14 cellular contexts compared by ENCODE assay signal in genomic region chr12:47318963-47319362, GRCh38.
DNase-seq lines count a peak whose midpoint lies in the region; ATAC-seq and TF ChIP-seq lines count a peak whose summit lies in the region.
"Had no signal": no experiment of that assay in that cellular context is flagged by ENCODE, and none has a peak within 500 bp of the region (broad histone marks: within the 10 kb centered on the region; RNA-seq: fewer than 3 reads in every experiment).

No MANE protein-coding gene starts in this region.

- no peak for TF ChIP-seq POLR2A in spleen (IDR thresholded peaks at IDR 0.05)

- H3K4me1 ChIP-seq in BLaER1 (peaks cover 19% of the 10 kb centered on the region), OCI-LY3 (ENCODE audit: low read length) (peaks cover 47% of the 10 kb centered on the region), spleen (peaks cover 11 to 55% (median 49%) of the 10 kb centered on the region in 6 donors), trophoblast cell (ENCODE audit: control insufficient read depth in 1 of 2, insufficient read depth in 2 of 2, low read length in 2 of 2) (no peaks in the 10 kb centered on the region)

- no peak overlapping the region for H2BK5ac ChIP-seq in trophoblast cell (ENCODE audit: low read depth, low read length, poor library complexity)

- H3K23ac ChIP-seq in trophoblast cell (ENCODE audit: low read length), result no peak overlapping the region

- H3K18ac ChIP-seq in trophoblast cell (ENCODE audit: low read length), result no peak overlapping the region

- H4K8ac ChIP-seq in trophoblast cell (ENCODE audit: low read depth, low read length), result no peak overlapping the region

- H3K9ac ChIP-seq in BLaER1, result no peak overlapping the region
- H3K9ac ChIP-seq in OCI-LY3 (ENCODE audit: low read length), result no peak overlapping the region
- H3K9ac ChIP-seq in trophoblast cell (ENCODE audit: low read length), result no peak overlapping the region

- H3K79me1 ChIP-seq in trophoblast cell (ENCODE audit: low read length), result no peaks in the 10 kb centered on the region

- DNase-seq in central memory CD4-positive, alpha-beta T cell, result peak; percentile 6
- DNase-seq in spleen (peak; percentile 84), trophoblast cell (no peak), NCI-H146 (lab: John Stamatoyannopoulos, UW) (no peak)
- DNase-seq: CD4-positive, alpha-beta memory T cell; HFFc6; MG63; NCI-H1092 treated with DMSO at 0.1 percent for 48 hours; NCI-H1694 treated with DMSO at 0.1 percent for 48 hours; NCI-H446; PC-9 had no signal

- H4K20me1 ChIP-seq in BLaER1 (no peaks in the 10 kb centered on the region), OCI-LY3 (ENCODE audit: insufficient read depth, low read length) (no peaks in the 10 kb centered on the region)

- intact Hi-C loops in spleen (cut with DNase I; ENCODE audit: low total_unique reads), result no loop called here

- no peak overlapping the region for H3K14ac ChIP-seq in trophoblast cell (ENCODE audit: low read length)

- ATAC-seq in HG02973 (IDR thresholded peaks at IDR 0.05; ENCODE audit: unreplicated experiment), result no peak

- no peak overlapping the region for H2BK12ac ChIP-seq in trophoblast cell (ENCODE audit: low read length)

- no peak overlapping the region for H2BK120ac ChIP-seq in trophoblast cell (ENCODE audit: insufficient read depth, low read length, poor library complexity)

- H3K27ac ChIP-seq in BLaER1, result no peak overlapping the region
- H3K27ac ChIP-seq in OCI-LY3 (ENCODE audit: low read length), result peak overlapping the region; percentile 33; the same call in 1 of the 2 replicates
- H3K27ac ChIP-seq in spleen, result peak overlapping the region in 7 of 8 donors; percentile 19 to 89 (median 87)
- H3K27ac ChIP-seq in trophoblast cell (ENCODE audit: low read depth, low read length), result no peak overlapping the region
- H3K27ac ChIP-seq: PC-9 had no signal

- H3K79me2 ChIP-seq in OCI-LY3 (ENCODE audit: low read length) (no peaks in the 10 kb centered on the region), trophoblast cell (ENCODE audit: control insufficient read depth, insufficient read depth, low read length, poor library complexity) (no peaks in the 10 kb centered on the region)

- no peak overlapping the region for H3K4ac ChIP-seq in trophoblast cell (ENCODE audit: low read depth, low read length)

- peak overlapping the region; percentile 14; the same call in 1 of the 2 replicates for H3K4me2 ChIP-seq in BLaER1
- no peak overlapping the region for H3K4me2 ChIP-seq in OCI-LY3 (ENCODE audit: low read length)
- no peak overlapping the region for H3K4me2 ChIP-seq in trophoblast cell (ENCODE audit: low read length)
- H3K4me2 ChIP-seq: PC-9 had no signal

- H4K12ac ChIP-seq in trophoblast cell (ENCODE audit: low read depth, low read length), result no peak overlapping the region

- no peak overlapping the region for H4K91ac ChIP-seq in trophoblast cell (ENCODE audit: low read depth, low read length)

- H2AFZ ChIP-seq in OCI-LY3 (ENCODE audit: low read depth, low read length) (peak overlapping the region; percentile 49; the same call in 1 of the 2 replicates), trophoblast cell (ENCODE audit: insufficient read depth, low read length, poor library complexity) (no peak overlapping the region)
- H2AFZ ChIP-seq: PC-9 had no signal

- H3K9me3 ChIP-seq in BLaER1 (no peaks in the 10 kb centered on the region), OCI-LY3 (ENCODE audit: insufficient read depth, low read length) (peaks cover 3% of the 10 kb centered on the region; the same call in 1 of the 2 replicates), spleen (no peaks in the 10 kb centered on the region), trophoblast cell (ENCODE audit: insufficient read depth, low read depth, low read length) (no peaks in the 10 kb centered on the region)

- no peak overlapping the region for H2AK5ac ChIP-seq in trophoblast cell (ENCODE audit: low read length)

- 45 to 58% (median 55%) methylated on average over 4 of the region's 4 CpGs for WGBS in spleen, 5 donors
- WGBS in trophoblast cell (ENCODE audit: extremely low coverage, insufficient coverage, insufficient read length), result no CpG with 5 or more reads among the region's 4 CpGs

- H3K27me3 ChIP-seq in BLaER1 (no peaks in the 10 kb centered on the region), OCI-LY3 (ENCODE audit: low read depth, low read length) (no peaks in the 10 kb centered on the region), spleen (replicated peaks in 1 of 7) (no peaks in the 10 kb centered on the region), trophoblast cell (ENCODE audit: insufficient read depth, low read length) (no peaks in the 10 kb centered on the region)
- H3K27me3 ChIP-seq: MG63 had no signal

- H3K36me3 ChIP-seq in BLaER1 (no peaks in the 10 kb centered on the region), OCI-LY3 (replicated peaks; ENCODE audit: low read depth, low read length) (peaks cover 6% of the 10 kb centered on the region), spleen (no peaks in the 10 kb centered on the region), trophoblast cell (ENCODE audit: control insufficient read depth in 1 of 2, insufficient read depth in 2 of 2, low read length in 2 of 2) (no peaks in the 10 kb centered on the region)
- H3K36me3 ChIP-seq: MG63 had no signal

- no peak overlapping the region for H3K4me3 ChIP-seq in BLaER1
- H3K4me3 ChIP-seq in OCI-LY3 (ENCODE audit: low read length), result no peak overlapping the region
- no peak overlapping the region for H3K4me3 ChIP-seq in spleen
- H3K4me3 ChIP-seq in trophoblast cell (ENCODE audit: low read depth, low read length), result no peak overlapping the region
- H3K4me3 ChIP-seq: MG63, PC-9 had no signal

- TF ChIP-seq CTCF in OCI-LY3 (IDR thresholded peaks at IDR 0.05; ENCODE audit: low read depth, low read length) (no peak), spleen (IDR thresholded peaks at IDR 0.05 in 8 of 11, conservative IDR thresholded peaks at IDR 0.05 in 3 of 11) (no peak)

Comparison
In these comparisons a context has a peak if more than half of its experiments do, and no peak if none do; other contexts are left out.
1. H3K27ac ChIP-seq: peak in OCI-LY3 (single experiment) and spleen (7 of 8); none in BLaER1 (single experiment) and trophoblast cell (single experiment).
2. DNase-seq: peak in central memory CD4-positive, alpha-beta T cell (single experiment) and spleen (single experiment); none in trophoblast cell (0 of 2) and NCI-H146 (single experiment).